In the genomic region with DNA sequence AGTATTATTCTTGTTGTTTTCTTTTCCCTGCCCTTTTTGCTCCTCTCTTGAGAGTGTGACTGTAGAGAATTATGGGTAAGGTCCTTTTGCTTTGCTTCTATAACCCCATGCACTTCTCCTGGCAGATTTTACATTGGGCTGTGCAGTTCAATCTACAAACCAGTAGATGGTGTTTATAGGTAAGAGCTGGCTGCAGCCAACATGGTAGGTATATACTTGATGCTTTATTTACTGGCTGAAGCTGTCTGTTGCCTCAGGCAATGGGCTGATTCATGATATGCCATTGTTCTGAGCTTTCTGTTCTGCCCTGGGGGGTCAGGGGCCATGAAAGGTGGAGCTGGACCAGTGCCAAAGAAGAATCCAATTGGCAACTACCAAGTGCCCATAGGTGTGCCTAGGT, we compare ENCODE assay signal across 12 cellular contexts. TPM values are rescaled to one million over a fixed set of nuclear protein-coding genes. Genes with fewer than 3 reads are reported as not detected.
DNase-seq lines count a peak whose midpoint lies in the region; ATAC-seq and TF ChIP-seq lines count a peak whose summit lies in the region.
"Had no signal": no experiment of that assay in that cellular context is flagged by ENCODE, and none has a peak within 500 bp of the region (broad histone marks: within the 10 kb centered on the region; RNA-seq: fewer than 3 reads in every experiment).

No MANE protein-coding gene starts in this region.

- TF ChIP-seq EP300 in upper lobe of left lung (IDR thresholded peaks at IDR 0.05): no peak

- no peaks in the 10 kb centered on the region for H3K36me3 ChIP-seq in breast epithelium
- no peaks in the 10 kb centered on the region for H3K36me3 ChIP-seq in upper lobe of left lung
- H3K36me3 ChIP-seq: BLaER1 treated with 17β-estradiol and CSF1 and Interleukin-3, amounts not matched to agents 10 nM and 100 nM had no signal

- H3K27ac Mint-ChIP-seq in MCF 10A (ENCODE audit: low read depth, unreplicated experiment) (no peak overlapping the region), WTC11 (no peak overlapping the region), type B pancreatic cell (no peak overlapping the region)
- H3K27ac Mint-ChIP-seq in activated CD8-positive, alpha-beta memory T cell treated with anti-CD3 and anti-CD28 coated beads, Interleukin-2, amount 10 ng/mL, durations not matched to agents 7 days and 5 days: no peak overlapping the region

- H3K27me3 ChIP-seq in breast epithelium (no peaks in the 10 kb centered on the region), upper lobe of left lung (no peaks in the 10 kb centered on the region)
- H3K27me3 ChIP-seq: BLaER1 treated with 17β-estradiol and CSF1 and Interleukin-3, amounts not matched to agents 10 nM and 100 nM had no signal

- CTCF ChIA-PET in MCF 10A (lab: Yijun Ruan, JAX) (interaction anchor here (0.7 to 4.4 kb wide), 9 partner anchors 10 to 1040 kb away, joined by 3 to 30 read pairs (median 4); no protein-coding TSS in a partner anchor), WTC11 (lab: Charles Lee) (interaction anchor here (0.6 to 1.2 kb wide), 6 partner anchors 9 to 591 kb away, joined by 3 to 4 read pairs (median 3); no protein-coding TSS in a partner anchor)
- CTCF ChIA-PET in activated CD8-positive, alpha-beta memory T cell treated with anti-CD3 and anti-CD28 coated beads, Interleukin-2, amount 10 ng/mL, durations not matched to agents 7 days and 5 days (lab: Charles Lee): interaction anchor here (1.6 kb wide), 1 partner anchor 15 kb away, joined by 3 read pairs; no protein-coding TSS in a partner anchor

- H3K36me3 Mint-ChIP-seq in MCF 10A (ENCODE audit: insufficient read depth, unreplicated experiment) (no peaks in the 10 kb centered on the region), WTC11 (no peaks in the 10 kb centered on the region), type B pancreatic cell (no peaks in the 10 kb centered on the region)
- no peaks in the 10 kb centered on the region for H3K36me3 Mint-ChIP-seq in activated CD8-positive, alpha-beta memory T cell treated with anti-CD3 and anti-CD28 coated beads, Interleukin-2, amount 10 ng/mL, durations not matched to agents 7 days and 5 days

- H3K27me3 Mint-ChIP-seq in MCF 10A (ENCODE audit: insufficient read depth, unreplicated experiment) (no peaks in the 10 kb centered on the region), WTC11 (ENCODE audit: low read depth) (no peaks in the 10 kb centered on the region), type B pancreatic cell (no peaks in the 10 kb centered on the region)
- no peaks in the 10 kb centered on the region for H3K27me3 Mint-ChIP-seq in activated CD8-positive, alpha-beta memory T cell treated with anti-CD3 and anti-CD28 coated beads, Interleukin-2, amount 10 ng/mL, durations not matched to agents 7 days and 5 days

- peak; percentile 14 for DNase-seq in MCF 10A (ENCODE audit: unreplicated experiment)
- DNase-seq in breast epithelium (ENCODE audit: low spot score in 2 of 2): no peak
- DNase-seq in WTC11 (ENCODE audit: low spot score): no peak
- no peak for DNase-seq in type B pancreatic cell (ENCODE audit: extremely low spot score, unreplicated experiment)
- DNase-seq in foreskin fibroblast: no peak
- no peak for DNase-seq in activated CD8-positive, alpha-beta memory T cell treated with anti-CD3 and anti-CD28 coated beads, Interleukin-2, amount 10 ng/mL, durations not matched to agents 7 days and 5 days
- no peak for DNase-seq in upper lobe of left lung
- DNase-seq: IMR-90, left ventricle myocardium superior had no signal

- H3K27ac ChIP-seq in breast epithelium (no peak overlapping the region), upper lobe of left lung (no peak overlapping the region)
- H3K27ac ChIP-seq: BLaER1 treated with 17β-estradiol and CSF1 and Interleukin-3, amounts not matched to agents 10 nM and 100 nM had no signal

- H3K4me3 ChIP-seq in breast epithelium (no peak overlapping the region), foreskin fibroblast (ENCODE audit: low read depth in 1 of 2, low read length in 2 of 2) (no peak overlapping the region), upper lobe of left lung (no peak overlapping the region)
- H3K4me3 ChIP-seq: BLaER1 treated with 17β-estradiol and CSF1 and Interleukin-3, amounts not matched to agents 10 nM and 100 nM had no signal

- H3K9me3 ChIP-seq in breast epithelium (no peaks in the 10 kb centered on the region), upper lobe of left lung (no peaks in the 10 kb centered on the region)
- H3K9me3 ChIP-seq: BLaER1 treated with 17β-estradiol and CSF1 and Interleukin-3, amounts not matched to agents 10 nM and 100 nM had no signal

- TF ChIP-seq POLR2A in breast epithelium (IDR thresholded peaks at IDR 0.05): no peak
- TF ChIP-seq POLR2A in upper lobe of left lung (IDR thresholded peaks at IDR 0.05): no peak

- TF ChIP-seq CTCF in MCF 10A (IDR thresholded peaks at IDR 0.05; ENCODE audit: unreplicated experiment) (peak; percentile 11), breast epithelium (IDR thresholded peaks at IDR 0.05) (no peak), WTC11 (IDR thresholded peaks at IDR 0.05) (0 out of 2 replicates have a peak, but pooled peaks have one; percentile 14), type B pancreatic cell (conservative IDR thresholded peaks at IDR 0.05) (peak; percentile 31), foreskin fibroblast (IDR thresholded peaks at IDR 0.05; ENCODE audit: low read depth, low read length) (no peak), upper lobe of left lung (IDR thresholded peaks at IDR 0.05) (no peak)

- H3K4me3 Mint-ChIP-seq in MCF 10A (ENCODE audit: unreplicated experiment) (no peak overlapping the region), WTC11 (no peak overlapping the region), type B pancreatic cell (no peak overlapping the region)
- H3K4me3 Mint-ChIP-seq in activated CD8-positive, alpha-beta memory T cell treated with anti-CD3 and anti-CD28 coated beads, Interleukin-2, amount 10 ng/mL, durations not matched to agents 7 days and 5 days: no peak overlapping the region

- H3K9me3 Mint-ChIP-seq in MCF 10A (ENCODE audit: unreplicated experiment) (no peaks in the 10 kb centered on the region), WTC11 (peaks cover 3% of the 10 kb centered on the region; the same call in 1 of the 2 replicates), type B pancreatic cell (peaks cover 3% of the 10 kb centered on the region)
- no peaks in the 10 kb centered on the region for H3K9me3 Mint-ChIP-seq in activated CD8-positive, alpha-beta memory T cell treated with anti-CD3 and anti-CD28 coated beads, Interleukin-2, amount 10 ng/mL, durations not matched to agents 7 days and 5 days (ENCODE audit: low read depth)

- POLR2A ChIA-PET in MCF 10A (lab: Yijun Ruan, JAX) (no interaction called here), WTC11 (lab: Charles Lee) (no interaction called here)

- intact Hi-C loops in MCF 10A (cut with micrococcal nuclease) (no loop called here), breast epithelium (cut with DNase I; ENCODE audit: low total_unique reads) (no loop called here)

- BruUV-seq in MCF 10A (replicated peaks; lab: Mats Ljungman, UMichigan): no TSS peak

- ATAC-seq in HG03378 (IDR thresholded peaks at IDR 0.05; ENCODE audit: unreplicated experiment) (peak; percentile 59), WTC11 (peak; percentile 94), upper lobe of left lung (ENCODE audit: low FRiP score in 2 of 2) (no peak)
- ATAC-seq in activated CD8-positive, alpha-beta memory T cell treated with anti-CD3 and anti-CD28 coated beads, Interleukin-2, amount 10 ng/mL, durations not matched to agents 7 days and 5 days: no peak
- ATAC-seq: left ventricle myocardium superior had no signal

- H3K4me1 Mint-ChIP-seq in MCF 10A (ENCODE audit: insufficient read depth, unreplicated experiment) (no peaks in the 10 kb centered on the region), WTC11 (peaks cover 5% of the 10 kb centered on the region), type B pancreatic cell (ENCODE audit: unreplicated experiment) (no peaks in the 10 kb centered on the region)
- H3K4me1 Mint-ChIP-seq in activated CD8-positive, alpha-beta memory T cell treated with anti-CD3 and anti-CD28 coated beads, Interleukin-2, amount 10 ng/mL, durations not matched to agents 7 days and 5 days: no peaks in the 10 kb centered on the region

- H3K4me1 ChIP-seq in breast epithelium (no peaks in the 10 kb centered on the region), upper lobe of left lung (no peaks in the 10 kb centered on the region)
- H3K4me1 ChIP-seq: BLaER1 treated with 17β-estradiol and CSF1 and Interleukin-3, amounts not matched to agents 10 nM and 100 nM had no signal

TF ChIP-seq in WTC11, 78 proteins besides CTCF, POLR2A, EP300 and RAD21 (continues in another document):
- TF ChIP-seq ZNF232 (CRISPR knock-in tag; IDR thresholded peaks at IDR 0.05) (no peak), ZBTB43 (CRISPR knock-in tag; IDR thresholded peaks at IDR 0.05) (no peak), MYBL2 (CRISPR knock-in tag; IDR thresholded peaks at IDR 0.05) (no peak), ZNF317 (CRISPR knock-in tag; IDR thresholded peaks at IDR 0.05; ENCODE audit: borderline replicate concordance, low read depth) (no peak), NFATC4 (CRISPR knock-in tag; IDR thresholded peaks at IDR 0.05) (no peak), CREM (CRISPR knock-in tag; IDR thresholded peaks at IDR 0.05) (no peak), GRHL2 (CRISPR knock-in tag; IDR thresholded peaks at IDR 0.05; ENCODE audit: insufficient replicate concordance, severe bottlenecking) (no peak), ATF1 (CRISPR knock-in tag; IDR thresholded peaks at IDR 0.05) (no peak), GTF2I (CRISPR knock-in tag; conservative IDR thresholded peaks at IDR 0.05) (no peak)

RNA-seq across cellular contexts. Expression of gene MYL1, which starts 48.3 kb away (rescaled TPM):
- total RNA-seq in MCF 10A (2022) (not detected in 2 replicates), breast epithelium (not detected), WTC11 (2021) (not detected in 3 replicates), type B pancreatic cell (ENCODE audit: low replicate concordance) (4.9 TPM in 1 of 2 replicates, not detected in the other), upper lobe of left lung (not detected)
- total RNA-seq in activated CD8-positive, alpha-beta memory T cell treated with anti-CD3 and anti-CD28 coated beads, Interleukin-2, amount 10 ng/mL, durations not matched to agents 7 days and 5 days: not detected
- total RNA-seq: IMR-90, left ventricle myocardium superior, temporal lobe had no signal

Comparison
In these comparisons a context has a peak if more than half of its experiments do, and no peak if none do; other contexts are left out.
1. CTCF ChIP-seq: peak in MCF 10A (single experiment), WTC11 (single experiment) and type B pancreatic cell (single experiment); none in breast epithelium (0 of 3), foreskin fibroblast (single experiment) and upper lobe of left lung (0 of 6).
2. ATAC-seq: peak in HG03378 (single experiment) and WTC11 (single experiment); none in activated CD8-positive, alpha-beta memory T cell treated with anti-CD3 and anti-CD28 coated beads, Interleukin-2, amount 10 ng/mL, durations not matched to agents 7 days and 5 days (single experiment) and upper lobe of left lung (0 of 2).